In genomic region chr14:104563742-104564615, GRCh38 we compare ENCODE assay signal across 8 cellular contexts. TPM values are rescaled to one million over a fixed set of nuclear protein-coding genes. Genes with fewer than 3 reads are reported as not detected.
DNase-seq lines count a peak whose midpoint lies in the region; ATAC-seq, FAIRE-seq and TF ChIP-seq lines count a peak whose summit lies in the region.

No MANE protein-coding gene starts in this region.

- DNase-seq in GM10248 (ENCODE audit: extremely low spot score) = peak; percentile 87
- peak; percentile 94 for DNase-seq in NCI-H1694 treated with DMSO at 0.1 percent for 48 hours (lab: John Stamatoyannopoulos, UW)
- DNase-seq in activated CD4-positive, CD25-positive, alpha-beta regulatory T cell treated with anti-CD3 and anti-CD28 coated beads, Interleukin-2, amount 50 U/mL, for 16 hours (ENCODE audit: low read depth, low spot score) = peak; percentile 15
- peak in 48 of 61 donors; percentile 15 to 72 (median 35) for DNase-seq in caudate nucleus (lab: John Stamatoyannopoulos, UW)
- peak; percentile 93 for DNase-seq in kidney
- peak; percentile 53 for DNase-seq in stimulated activated CD4-positive, alpha-beta T cell treated with anti-CD3 and anti-CD28 coated beads, Interleukin-2, amount 100 ng/mL, for 4 hours (ENCODE audit: low read depth)

- no peaks in the 10 kb centered on the region for H3K36me3 ChIP-seq in kidney (ENCODE audit: control insufficient read depth in 1 of 2, insufficient read depth in 2 of 2, low read length in 2 of 2)

- peaks cover 8 to 15% of the 10 kb centered on the region in 2 donors for H3K4me1 ChIP-seq in kidney (ENCODE audit: control insufficient read depth in 1 of 2, insufficient read depth in 1 of 2, low read depth in 1 of 2, low read length in 2 of 2)

- TF ChIP-seq CTCF in GM10248 (IDR thresholded peaks at IDR 0.05; ENCODE audit: control extremely low read depth, extremely low read depth, low read depth, missing control alignments) (peak; percentile 75), kidney (IDR thresholded peaks at IDR 0.05; ENCODE audit: borderline replicate concordance, extremely low read depth, insufficient read depth) (peak; percentile 87)

- POLR2A ChIA-PET in GM10248 (lab: Yijun Ruan, JAX) = no interaction called here

- CTCF ChIA-PET in GM10248 (lab: Yijun Ruan, JAX) = interaction anchor here (0.6 to 2.3 kb wide), 25 partner anchors 9 to 486 kb away, joined by 3 to 12 read pairs (median 3); no protein-coding TSS in a partner anchor

- no peaks in the 10 kb centered on the region for H3K9me3 ChIP-seq in kidney (ENCODE audit: control insufficient read depth in 1 of 2, low read length in 2 of 2)

- no peak overlapping the region for H3K27ac ChIP-seq in caudate nucleus (ENCODE audit: low read depth, low read length)
- H3K27ac ChIP-seq in kidney (ENCODE audit: low read depth in 2 of 2, low read length in 2 of 2) = no peak overlapping the region

- intact Hi-C loops in kidney (cut with DNase I) = loop anchor here (5.0 kb wide), 1 partner anchor 427 kb away; the partner anchor contains the start of gene KIF26A

- FAIRE-seq in kidney (lab: Jason Lieb, UNC) = no peak

- H3K4me3 ChIP-seq in kidney (ENCODE audit: low read length in 2 of 2) = no peak overlapping the region

- no peak for ATAC-seq in HG03108 (IDR thresholded peaks at IDR 0.05; ENCODE audit: unreplicated experiment)
- ATAC-seq in GM21786 (IDR thresholded peaks at IDR 0.05; ENCODE audit: unreplicated experiment) = no peak

- no peak overlapping the region for H3K9ac ChIP-seq in kidney (ENCODE audit: low read length in 2 of 2)

RNA-seq across cellular contexts. Expression of gene C14orf180, which starts 15.6 kb away (rescaled TPM):
- total RNA-seq in kidney = 2.1 TPM
- 3.1 TPM for polyA plus RNA-seq in kidney (ENCODE audit: insufficient read depth, low read depth, low replicate concordance)

RNA-seq across cellular contexts. Expression of gene TMEM179, which starts 40.6 kb away (rescaled TPM):
- total RNA-seq in kidney = 0.50 TPM
- polyA plus RNA-seq in kidney (ENCODE audit: insufficient read depth, low read depth, low replicate concordance) = 0.67 TPM

Comparison
In these comparisons a context has a peak if more than half of its experiments do, and no peak if none do; other contexts are left out.
1. DNase-seq: peak in every context shown above with its lines; median percentile 94 in NCI-H1694 treated with DMSO at 0.1 percent for 48 hours; 93 in kidney; 87 in GM10248; 53 in stimulated activated CD4-positive, alpha-beta T cell treated with anti-CD3 and anti-CD28 coated beads, Interleukin-2, amount 100 ng/mL, for 4 hours; 35 in caudate nucleus; 15 in activated CD4-positive, CD25-positive, alpha-beta regulatory T cell treated with anti-CD3 and anti-CD28 coated beads, Interleukin-2, amount 50 U/mL, for 16 hours.